Comparison of ENCODE assay signal across 8 cellular contexts in genomic region chr1:183470147-183470960, GRCh38. TPM values are rescaled to one million over a fixed set of nuclear protein-coding genes. Genes with fewer than 3 reads are reported as not detected.
DNase-seq lines count a peak whose midpoint lies in the region; ATAC-seq and TF ChIP-seq lines count a peak whose summit lies in the region.

No MANE protein-coding gene starts in this region.

- peaks cover 4% of the 10 kb centered on the region for H3K27me3 Mint-ChIP-seq in T-helper 17 cell

- H3K9me3 ChIP-seq in T-helper 17 cell (ENCODE audit: control insufficient read depth, low read length, poor library complexity, severe bottlenecking) (no peaks in the 10 kb centered on the region), right cardiac atrium (ENCODE audit: control insufficient read depth, low read length) (no peaks in the 10 kb centered on the region), vagina (no peaks in the 10 kb centered on the region)

- H3K4me1 ChIP-seq in right cardiac atrium (ENCODE audit: control insufficient read depth, insufficient read depth, low read length), result peaks cover 2% of the 10 kb centered on the region
- H3K4me1 ChIP-seq in rectal smooth muscle tissue (ENCODE audit: control insufficient read depth, insufficient read depth, low read length), result peaks cover 9% of the 10 kb centered on the region
- peaks cover 25% of the 10 kb centered on the region for H3K4me1 ChIP-seq in vagina

- peak overlapping the region; percentile 99 for H3K4me3 Mint-ChIP-seq in T-helper 17 cell

- H3K4me1 Mint-ChIP-seq in T-helper 17 cell, result peaks cover 28% of the 10 kb centered on the region

- peak; percentile 22 for ATAC-seq in HG02852 (IDR thresholded peaks at IDR 0.05; ENCODE audit: unreplicated experiment)
- ATAC-seq in T-helper 17 cell, result peak; percentile 59
- ATAC-seq in right cardiac atrium, result peak; percentile 56 to 59

- DNase-seq in GM12864 (ENCODE audit: low read depth) (no peak), NCI-H1694 treated with DMSO at 0.1 percent for 48 hours (lab: John Stamatoyannopoulos, UW) (peak; percentile 81), T-helper 17 cell (peak; percentile 79 to 85 (median 84)), amygdala (lab: John Stamatoyannopoulos, UW) (peak in 55 of 56 donors; percentile 10 to 82 (median 61)), right cardiac atrium (peak; percentile 90 to 94 (median 94)), vagina (ENCODE audit: extremely low spot score in 2 of 2) (peak in 1 of 2 donors; percentile 90)

- H3K27me3 ChIP-seq in right cardiac atrium (ENCODE audit: control insufficient read depth, insufficient read depth), result no peaks in the 10 kb centered on the region
- H3K27me3 ChIP-seq in rectal smooth muscle tissue (ENCODE audit: control insufficient read depth, insufficient read depth, low read length), result no peaks in the 10 kb centered on the region
- no peaks in the 10 kb centered on the region for H3K27me3 ChIP-seq in vagina

- H3K27ac ChIP-seq in right cardiac atrium (ENCODE audit: low read length) (peak overlapping the region; percentile 97), rectal smooth muscle tissue (ENCODE audit: low read depth, low read length) (peak overlapping the region; percentile 98), vagina (peak overlapping the region; percentile 91)

- TF ChIP-seq CTCF in GM12864 (IDR thresholded peaks at IDR 0.05; ENCODE audit: low read depth, low read length, missing control alignments), result peak; percentile 44
- TF ChIP-seq CTCF in vagina (IDR thresholded peaks at IDR 0.05), result peak; percentile 7 to 67 (median 26)

- H3K4me3 ChIP-seq in GM12864 (ENCODE audit: low read depth, low read length) (peak overlapping the region; percentile 86), right cardiac atrium (ENCODE audit: low read length) (peak overlapping the region; percentile 90), rectal smooth muscle tissue (ENCODE audit: low read length) (peak overlapping the region; percentile 99), vagina (peak overlapping the region; percentile 91 to 95)

- TF ChIP-seq POLR2A in vagina (IDR thresholded peaks at IDR 0.05), result no peak

- WGBS in right cardiac atrium, result under 1% methylated on average over 26 of the region's 26 CpGs

- intact Hi-C loops in right cardiac atrium (cut with DNase I), result loop anchor here in 2 of 4 donors (5.0 to 10.0 kb wide), 3 partner anchors 74 to 164 kb away; partner anchors contain the start of gene ARPC5 (in 1 of the 2)
- intact Hi-C loops in vagina (cut with DNase I), result loop anchor here (10.0 kb wide), 1 partner anchor 64 kb away; no protein-coding TSS in a partner anchor

- peak overlapping the region; percentile 67 for H3K9ac ChIP-seq in rectal smooth muscle tissue (ENCODE audit: low read length)

- H3K36me3 ChIP-seq in rectal smooth muscle tissue (ENCODE audit: control insufficient read depth, insufficient read depth, low read length) (no peaks in the 10 kb centered on the region), vagina (no peaks in the 10 kb centered on the region)

- H3K36me3 Mint-ChIP-seq in T-helper 17 cell (ENCODE audit: low read depth), result peaks cover 12% of the 10 kb centered on the region

- H3K27ac Mint-ChIP-seq in T-helper 17 cell, result no peak overlapping the region

RNA-seq across cellular contexts. Expression of gene SMG7, which starts 1.9 kb away (rescaled TPM):
- 10 to 100 TPM; 50.6 to 51.0 TPM for total RNA-seq in T-helper 17 cell
- 10 to 100 TPM; 35.6 to 50.8 (median 44.0) TPM for total RNA-seq in right cardiac atrium
- 18.6 TPM for polyA plus RNA-seq in right cardiac atrium
- 48.9 TPM for total RNA-seq in vagina

RNA-seq across cellular contexts. Expression of gene NMNAT2, which starts 52.2 kb away (rescaled TPM):
- not detected for total RNA-seq in T-helper 17 cell
- 10 to 100 TPM; 32.8 to 80.6 (median 47.0) TPM for total RNA-seq in right cardiac atrium
- 14.1 TPM for polyA plus RNA-seq in right cardiac atrium
- total RNA-seq in vagina, result 1.7 TPM

Comparison
In these comparisons a context has a peak if more than half of its experiments do, and no peak if none do; other contexts are left out.
1. RNA of gene NMNAT2, which starts 52.2 kb away (total RNA-seq): 32.8 to 80.6 TPM in right cardiac atrium; 1.7 TPM in vagina (single experiment) and not detected in T-helper 17 cell; every median in the first group is over 10 times any median in the second.
2. Peak in every context shown above with its lines, with median percentiles within 50 percentile points of each other: H3K4me3 ChIP-seq, ATAC-seq and H3K27ac ChIP-seq.